15 cellular contexts compared by ENCODE assay signal in the genomic region with DNA sequence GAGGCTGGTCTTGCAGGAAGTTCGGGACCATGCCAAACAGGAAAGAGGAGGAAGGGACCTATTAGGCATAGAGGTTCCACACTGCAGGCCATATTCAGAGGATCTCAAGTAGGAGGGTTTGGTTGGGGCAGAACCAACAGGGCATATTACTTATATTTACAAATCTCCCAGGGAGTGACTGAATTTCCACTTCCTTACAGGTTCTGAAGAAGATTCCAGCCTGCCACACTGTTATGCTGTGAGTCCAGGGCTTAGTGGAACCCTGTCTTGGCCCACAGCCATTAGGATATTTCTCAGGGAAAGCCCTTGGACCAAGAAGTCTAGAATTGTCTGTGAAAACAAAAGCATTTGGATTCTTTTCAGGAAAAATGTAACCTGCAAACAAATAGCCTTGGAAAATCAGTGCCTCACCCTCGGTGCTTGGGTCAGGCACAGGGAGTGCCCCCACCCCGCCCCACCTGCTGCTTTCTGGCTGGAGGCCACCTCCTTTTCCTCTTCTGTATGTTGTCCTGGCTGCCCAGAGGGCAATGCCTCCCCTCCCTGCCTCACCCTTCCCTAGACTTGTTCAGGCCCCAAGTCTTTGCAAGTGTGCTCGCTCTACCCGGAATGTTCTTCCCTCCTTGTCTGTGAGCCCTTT. TPM values are rescaled to one million over a fixed set of nuclear protein-coding genes. Genes with fewer than 3 reads are reported as not detected.
A peak's percentile ranks its signal among the peaks of the same experiment; 100 is the strongest.
DNase-seq lines count a peak whose midpoint lies in the region; ATAC-seq and TF ChIP-seq lines count a peak whose summit lies in the region.
"Had no signal": no experiment of that assay in that cellular context is flagged by ENCODE, and none has a peak within 500 bp of the region (broad histone marks: within the 10 kb centered on the region; RNA-seq: fewer than 3 reads in every experiment).

No MANE protein-coding gene starts in this region.

- TF ChIP-seq EP300 in stomach (IDR thresholded peaks at IDR 0.05): no peak

- H3K4me3 Mint-ChIP-seq in activated T-cell treated with anti-CD3 and anti-CD28 coated beads, Interleukin-2, amount 50 U/mL, for 4 hours: no peak overlapping the region
- H3K4me3 Mint-ChIP-seq: activated naive CD8-positive, alpha-beta T cell treated with anti-CD3 and anti-CD28 coated beads, Interleukin-2, amount 10 ng/mL, durations not matched to agents 7 days and 5 days had no signal

- H3K9ac ChIP-seq in Karpas-422 (ENCODE audit: low read length): no peak overlapping the region
- H3K9ac ChIP-seq in mammary epithelial cell (ENCODE audit: insufficient read depth, low read length): no peak overlapping the region

- no peak for ATAC-seq in HG03045 (IDR thresholded peaks at IDR 0.05; ENCODE audit: unreplicated experiment)
- ATAC-seq in activated T-cell treated with anti-CD3 and anti-CD28 coated beads, Interleukin-2, amount 50 U/mL, for 4 hours: no peak

- H3K27me3 ChIP-seq in Karpas-422 (ENCODE audit: low read length): no peaks in the 10 kb centered on the region; the same call in 1 of the 2 replicates
- H3K27me3 ChIP-seq in mammary epithelial cell (ENCODE audit: insufficient read depth, low read length): no peaks in the 10 kb centered on the region
- no peaks in the 10 kb centered on the region for H3K27me3 ChIP-seq in stomach
- H3K27me3 ChIP-seq: cardiac muscle cell, spleen had no signal

- H3K4me2 ChIP-seq in Karpas-422 (ENCODE audit: low read depth, low read length, poor library complexity, severe bottlenecking) (no peak overlapping the region), mammary epithelial cell (ENCODE audit: insufficient read depth, low read depth, low read length) (peak overlapping the region; percentile 32)

- peak; percentile 4 for DNase-seq in Karpas-422
- DNase-seq in mammary epithelial cell: no peak
- DNase-seq in iPS-NIHi11 (ENCODE audit: low spot score): peak; percentile 12
- DNase-seq in stomach: peak; percentile 91
- no peak for DNase-seq in activated T-cell treated with anti-CD3 and anti-CD28 coated beads, Interleukin-2, amount 50 U/mL, for 4 hours
- no peak for DNase-seq in head of caudate nucleus
- DNase-seq: activated naive CD8-positive, alpha-beta T cell treated with anti-CD3 and anti-CD28 coated beads, Interleukin-2, amount 10 ng/mL, durations not matched to agents 7 days and 5 days; activated T-cell treated with anti-CD3 and anti-CD28 coated beads, Interleukin-2, amount 50 U/mL, for 1 hour; effector memory CD4-positive, alpha-beta T cell; KG1; NCI-H1417; spleen; stimulated activated naive CD4-positive, alpha-beta T cell treated with Interleukin-2 at 50 U/mL for 16 hours had no signal

- CTCF ChIA-PET in mammary epithelial cell (lab: Charles Lee; ENCODE audit: low non-redundant PET): no interaction called here

- H3K27me3 Mint-ChIP-seq in activated T-cell treated with anti-CD3 and anti-CD28 coated beads, Interleukin-2, amount 50 U/mL, for 4 hours (ENCODE audit: low read depth): no peaks in the 10 kb centered on the region

- H3K36me3 ChIP-seq in Karpas-422 (ENCODE audit: insufficient read depth, low read length) (no peaks in the 10 kb centered on the region), mammary epithelial cell (ENCODE audit: insufficient read depth, low read length) (no peaks in the 10 kb centered on the region), stomach (no peaks in the 10 kb centered on the region)
- H3K36me3 ChIP-seq: cardiac muscle cell, spleen had no signal

- H3K79me2 ChIP-seq in Karpas-422 (ENCODE audit: low read length) (no peaks in the 10 kb centered on the region), mammary epithelial cell (ENCODE audit: insufficient read depth, low read length) (no peaks in the 10 kb centered on the region)

- TF ChIP-seq POLR2A in stomach (IDR thresholded peaks at IDR 0.05): no peak

- H2AFZ ChIP-seq in Karpas-422 (ENCODE audit: low read length): no peak overlapping the region
- H2AFZ ChIP-seq in mammary epithelial cell (ENCODE audit: low read depth, low read length): peak overlapping the region; percentile 22

- peaks cover 9% of the 10 kb centered on the region for H3K36me3 Mint-ChIP-seq in activated T-cell treated with anti-CD3 and anti-CD28 coated beads, Interleukin-2, amount 50 U/mL, for 4 hours (ENCODE audit: insufficient read depth)

- BruUV-seq in mammary epithelial cell (replicated peaks; lab: Mats Ljungman, UMichigan): no TSS peak

- H3K9me3 ChIP-seq in Karpas-422 (ENCODE audit: low read length) (peaks cover 6% of the 10 kb centered on the region; the same call in 1 of the 2 replicates), mammary epithelial cell (replicated peaks; ENCODE audit: insufficient read depth, low read length) (peaks cover 19% of the 10 kb centered on the region), stomach (peaks cover 6 to 17% (median 11%) of the 10 kb centered on the region in 4 donors)

- H3K9me2 ChIP-seq in Karpas-422 (replicated peaks; ENCODE audit: insufficient read depth, low read length): no peaks in the 10 kb centered on the region

- H3K4me3 ChIP-seq in Karpas-422 (ENCODE audit: low read length) (no peak overlapping the region), mammary epithelial cell (replicated peaks in 1 of 3; ENCODE audit: insufficient read depth in 1 of 3, low read depth in 2 of 3, low read length in 3 of 3) (no peak overlapping the region), stomach (no peak overlapping the region)
- H3K4me3 ChIP-seq: cardiac muscle cell, spleen had no signal

- H3K27ac ChIP-seq in Karpas-422 (ENCODE audit: low read length) (no peak overlapping the region), mammary epithelial cell (ENCODE audit: insufficient read depth, low read depth, low read length) (no peak overlapping the region), stomach (peak overlapping the region; percentile 46 to 86 (median 74))
- H3K27ac ChIP-seq: cardiac muscle cell, spleen had no signal

- dilution Hi-C loops in mammary epithelial cell (cut with HindIII; ENCODE audit: low sequenced_read_pairs): loop anchor here (5.0 kb wide), 2 partner anchors 32 to 38 kb away; no protein-coding TSS in a partner anchor

- no peaks in the 10 kb centered on the region for H3K4me1 Mint-ChIP-seq in activated T-cell treated with anti-CD3 and anti-CD28 coated beads, Interleukin-2, amount 50 U/mL, for 4 hours (ENCODE audit: low read depth)
- H3K4me1 Mint-ChIP-seq: activated naive CD8-positive, alpha-beta T cell treated with anti-CD3 and anti-CD28 coated beads, Interleukin-2, amount 10 ng/mL, durations not matched to agents 7 days and 5 days had no signal

- TF ChIP-seq CTCF in mammary epithelial cell (conservative IDR thresholded peaks at IDR 0.05 in 1 of 2, IDR thresholded peaks at IDR 0.05 in 1 of 2; ENCODE audit: extremely low read depth in 1 of 2, insufficient read depth in 1 of 2, low read depth in 1 of 2, low read length in 2 of 2): no peak
- no peak for TF ChIP-seq CTCF in stomach (IDR thresholded peaks at IDR 0.05)

- intact Hi-C loops in mammary epithelial cell (cut with micrococcal nuclease): loop anchor here (2.0 kb wide), 1 partner anchor 16 kb away; no protein-coding TSS in a partner anchor
- intact Hi-C loops in stomach (cut with DNase I; ENCODE audit: low total_unique reads): no loop called here
- intact Hi-C loops in head of caudate nucleus (cut with DNase I): no loop called here

- no peaks in the 10 kb centered on the region for H4K20me1 ChIP-seq in Karpas-422 (ENCODE audit: insufficient read depth, low read depth, low read length)
- no peaks in the 10 kb centered on the region for H4K20me1 ChIP-seq in mammary epithelial cell (ENCODE audit: insufficient read depth, low read length)

- no peaks in the 10 kb centered on the region for H3K4me1 ChIP-seq in Karpas-422 (ENCODE audit: low read length)
- peaks cover 35% of the 10 kb centered on the region for H3K4me1 ChIP-seq in mammary epithelial cell (ENCODE audit: insufficient read depth, low read length)
- H3K4me1 ChIP-seq in stomach: peaks cover 0 to 23% (median 15%) of the 10 kb centered on the region in 4 donors

- WGBS in mammary epithelial cell (ENCODE audit: low coverage, missing lambda C conversion rate): 17% methylated on average over 4 of the region's 5 CpGs
- 22 to 39% (median 33%) methylated on average over 5 of the region's 5 CpGs for WGBS in stomach, 5 donors

- in situ Hi-C loops in mammary epithelial cell (cut with MboI; ENCODE audit: low sequenced_read_pairs in 2 of 2): no loop called here

- peaks cover 19% of the 10 kb centered on the region for H3K9me3 Mint-ChIP-seq in activated T-cell treated with anti-CD3 and anti-CD28 coated beads, Interleukin-2, amount 50 U/mL, for 4 hours

RNA-seq across cellular contexts. Expression of a gene that starts 41.0 kb away (rescaled TPM):
- 2.1 and 5.4 TPM in 2 replicates for total RNA-seq in Karpas-422 (2014; rRNA removed; shearing (Covaris generic); ENCODE audit: low replicate concordance)
- 10 to 100 TPM; 61.1 to 78.7 TPM for total RNA-seq in mammary epithelial cell
- 24.6 TPM for polyA plus RNA-seq in mammary epithelial cell
- 25.1 TPM for polyA minus RNA-seq in mammary epithelial cell
- 100 to 1,000 TPM; 169 to 382 (median 244) TPM for total RNA-seq in stomach
- polyA plus RNA-seq in stomach: 100 to 1,000 TPM in 1 of 3 donors, 10 to 100 TPM in 2; 64.9 to 124 (median 78.1) TPM
- total RNA-seq in activated T-cell treated with anti-CD3 and anti-CD28 coated beads, Interleukin-2, amount 50 U/mL, for 4 hours: 10 to 100 TPM; 19.9 to 27.3 (median 24.5) TPM

Comparison
In these comparisons a context has a peak if more than half of its experiments do, and no peak if none do; other contexts are left out.
1. DNase-seq: peak in Karpas-422 (single experiment), iPS-NIHi11 (single experiment) and stomach (single experiment); none in mammary epithelial cell (single experiment), activated T-cell treated with anti-CD3 and anti-CD28 coated beads, Interleukin-2, amount 50 U/mL, for 4 hours (single experiment) and head of caudate nucleus (0 of 42).
2. H3K27ac ChIP-seq: peak in stomach (5 of 5); none in Karpas-422 (single experiment) and mammary epithelial cell (single experiment).